In the genomic region with DNA sequence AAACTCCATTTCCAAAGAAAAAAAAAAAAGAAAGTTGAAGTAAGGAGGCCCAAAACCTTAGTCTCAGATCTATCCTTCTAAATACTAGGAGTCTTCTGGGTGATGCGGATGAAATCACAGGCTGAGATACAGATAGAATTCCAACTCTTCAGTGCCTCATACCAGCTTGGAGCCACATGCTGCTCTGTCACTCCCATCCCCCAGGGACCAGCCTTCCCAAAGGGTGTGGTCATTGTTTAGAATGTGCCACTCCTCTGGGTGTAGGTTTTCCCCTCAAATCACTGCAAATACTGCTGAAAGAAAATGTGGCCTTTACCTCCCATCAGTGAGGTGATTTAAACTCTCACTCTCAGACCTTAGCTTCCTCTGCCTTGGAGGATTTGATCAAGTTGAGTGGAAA, we compare ENCODE assay signal across 1 cellular context.
TF ChIP-seq lines count a peak whose summit lies in the region.

No MANE protein-coding gene starts in this region.

TF ChIP-seq in HCT116, 20 proteins besides CTCF, POLR2A, EP300 and RAD21 (continued from another document):
- no peak for TF ChIP-seq EZH2phosphoT487 (IDR thresholded peaks at IDR 0.05; ENCODE audit: borderline replicate concordance)
TF ChIP-seq in HCT116: peak in this region for 0.
